ENCODE assay signal across 14 cellular contexts in the genomic region with DNA sequence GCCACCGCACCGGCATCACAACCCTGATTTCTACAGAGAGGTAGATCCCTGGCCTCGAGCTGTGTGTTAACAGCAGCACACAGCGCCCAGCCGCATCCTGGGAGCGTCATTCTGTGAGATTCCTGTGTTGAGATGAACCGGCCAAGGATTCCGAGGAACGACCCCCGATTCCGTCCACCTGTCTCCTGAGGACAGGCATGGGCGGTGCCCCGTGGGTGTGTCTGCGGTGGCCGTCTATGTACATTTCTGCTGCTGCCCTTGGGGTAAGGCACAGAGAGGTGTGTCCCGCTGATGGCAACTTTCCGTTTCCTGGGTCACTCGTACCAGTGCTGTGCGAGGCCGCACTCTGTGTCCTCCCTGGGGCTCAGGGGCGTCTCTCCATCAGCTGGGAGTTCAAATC. TPM values are rescaled to one million over a fixed set of nuclear protein-coding genes. Genes with fewer than 3 reads are reported as not detected.
"Had no signal": no experiment of that assay in that cellular context is flagged by ENCODE, and none has a peak within 500 bp of the region (broad histone marks: within the 10 kb centered on the region; RNA-seq: fewer than 3 reads in every experiment).

No MANE protein-coding gene starts in this region.

- H3K4me3 ChIP-seq: cardiac muscle cell, sigmoid colon, spleen had no signal

- H3K27me3 ChIP-seq: cardiac muscle cell, sigmoid colon, spleen had no signal

- H3K4me3 Mint-ChIP-seq: activated CD4-positive, alpha-beta memory T cell treated with anti-CD3 and anti-CD28 coated beads for 36 hours; activated naive CD4-positive, alpha-beta T cell treated with anti-CD3 and anti-CD28 coated beads, Interleukin-2, amount 50 U/mL, for 24 hours had no signal

- DNase-seq: activated CD4-positive, alpha-beta memory T cell treated with anti-CD3 and anti-CD28 coated beads for 36 hours; activated CD4-positive, alpha-beta T cell treated with anti-CD3 and anti-CD28 coated beads for 1 hour; activated effector memory CD4-positive, alpha-beta T cell treated with anti-CD3 and anti-CD28 coated beads, Interleukin-2, amount 50 U/mL, for 16 hours; activated T-cell treated with anti-CD3 and anti-CD28 coated beads, Interleukin-2, amount 50 U/mL, for 48 hours; sigmoid colon; SK-N-SH; spleen; stimulated activated CD4-positive, alpha-beta T cell treated with anti-CD3 and anti-CD28 coated beads, Interleukin-1b, Interleukin-23, amount 100 ng/mL, for 48 hours; T-helper 1 cell; T1000 had no signal

- H3K4me1 ChIP-seq: sigmoid colon had no signal

- H3K9me3 ChIP-seq: sigmoid colon, SK-N-SH, spleen had no signal

- H3K27me3 Mint-ChIP-seq: activated CD4-positive, alpha-beta memory T cell treated with anti-CD3 and anti-CD28 coated beads for 36 hours; activated naive CD4-positive, alpha-beta T cell treated with anti-CD3 and anti-CD28 coated beads, Interleukin-2, amount 50 U/mL, for 24 hours had no signal

- H3K27ac Mint-ChIP-seq: activated CD4-positive, alpha-beta memory T cell treated with anti-CD3 and anti-CD28 coated beads for 36 hours; activated naive CD4-positive, alpha-beta T cell treated with anti-CD3 and anti-CD28 coated beads, Interleukin-2, amount 50 U/mL, for 24 hours had no signal

- ATAC-seq: esophagus mucosa had no signal

- H3K9me3 Mint-ChIP-seq: activated CD4-positive, alpha-beta memory T cell treated with anti-CD3 and anti-CD28 coated beads for 36 hours; activated naive CD4-positive, alpha-beta T cell treated with anti-CD3 and anti-CD28 coated beads, Interleukin-2, amount 50 U/mL, for 24 hours had no signal

- H3K27ac ChIP-seq: cardiac muscle cell had no signal

- H3K9ac ChIP-seq: SK-N-SH had no signal

RNA-seq across cellular contexts. Expression of gene F2RL3, which starts 16.1 kb away (rescaled TPM):
- total RNA-seq: activated CD4-positive, alpha-beta memory T cell treated with anti-CD3 and anti-CD28 coated beads for 36 hours had no signal
- polyA plus RNA-seq: neural cell, SK-N-SH had no signal
